ENCODE assay signal across 28 cellular contexts in genomic region chr20:58927490-58928061, GRCh38.
"Had no signal": no experiment of that assay in that cellular context is flagged by ENCODE, and none has a peak within 500 bp of the region (broad histone marks: within the 10 kb centered on the region; RNA-seq: fewer than 3 reads in every experiment).

No MANE protein-coding gene starts in this region.

- H3K36me3 Mint-ChIP-seq: activated CD4-positive, alpha-beta memory T cell treated with anti-CD3 and anti-CD28 coated beads for 36 hours; activated naive CD4-positive, alpha-beta T cell treated with anti-CD3 and anti-CD28 coated beads, Interleukin-2, amount 50 U/mL, for 72 hours; brain had no signal

- H3K36me3 ChIP-seq: cardiac muscle cell had no signal

- H3K27me3 ChIP-seq: cardiac muscle cell had no signal

- H3K4me3 ChIP-seq: cardiac muscle cell had no signal

- H3K4me3 Mint-ChIP-seq: activated CD4-positive, alpha-beta memory T cell treated with anti-CD3 and anti-CD28 coated beads for 36 hours; activated CD4-positive, alpha-beta T cell treated with anti-CD3 and anti-CD28 coated beads, Interleukin-2, amount 10 ng/mL, durations not matched to agents 7 days and 5 days; activated T-cell treated with anti-CD3 and anti-CD28 coated beads, Interleukin-2, amount 50 U/mL, for 4 hours; brain had no signal

- H3K9me3 Mint-ChIP-seq: activated CD4-positive, alpha-beta memory T cell treated with anti-CD3 and anti-CD28 coated beads for 36 hours; activated CD4-positive, alpha-beta T cell treated with anti-CD3 and anti-CD28 coated beads, Interleukin-2, amount 10 ng/mL, durations not matched to agents 7 days and 5 days; activated naive CD4-positive, alpha-beta T cell treated with anti-CD3 and anti-CD28 coated beads, Interleukin-2, amount 50 U/mL, for 72 hours; activated T-cell treated with anti-CD3 and anti-CD28 coated beads, Interleukin-2, amount 50 U/mL, for 4 hours; brain had no signal

- H3K27ac ChIP-seq: cardiac muscle cell, VCaP had no signal

- H3K4me1 Mint-ChIP-seq: activated CD4-positive, alpha-beta T cell treated with anti-CD3 and anti-CD28 coated beads, Interleukin-2, amount 10 ng/mL, durations not matched to agents 7 days and 5 days; brain had no signal

- DNase-seq: activated CD4-positive, alpha-beta memory T cell treated with anti-CD3 and anti-CD28 coated beads for 36 hours; activated CD4-positive, alpha-beta T cell treated with anti-CD3 and anti-CD28 coated beads, Interleukin-2, amount 10 ng/mL, durations not matched to agents 7 days and 5 days; activated CD4-positive, CD25-positive, alpha-beta regulatory T cell; activated CD8-positive, alpha-beta memory T cell treated with anti-CD3 and anti-CD28 coated beads for 24 hours; activated effector memory CD4-positive, alpha-beta T cell treated with anti-CD3 and anti-CD28 coated beads, Interleukin-2, amount 50 U/mL, for 16 hours; activated naive CD4-positive, alpha-beta T cell treated with Interleukin-2 at 50 U/mL for 16 hours; activated T-cell treated with anti-CD3 and anti-CD28 coated beads, Interleukin-2, amount 50 U/mL, for 4 hours; amygdala; Kasumi-1; KBM-7; MV-4-11; NCI-H1092 treated with DMSO at 0.1 percent for 48 hours; NCI-H1417 treated with DMSO at 0.1 percent for 48 hours; NCI-H1694; NCI-H2029; NCI-H2107; NCI-H2171 treated with DMSO at 0.1 percent for 48 hours; NCI-H226; NCI-H526 treated with DMSO at 0.1 percent for 48 hours; NCI-H82; NK-92 treated with Interleukin-12 subunit alpha and Interleukin-12 subunit beta, amount 100 ng/mL, for 24 hours; SHP77 treated with DMSO at 0.1 percent for 48 hours; T-helper 2 cell; T1000 had no signal

- H3K27ac Mint-ChIP-seq: activated CD4-positive, alpha-beta memory T cell treated with anti-CD3 and anti-CD28 coated beads for 36 hours; activated CD4-positive, alpha-beta T cell treated with anti-CD3 and anti-CD28 coated beads, Interleukin-2, amount 10 ng/mL, durations not matched to agents 7 days and 5 days; activated naive CD4-positive, alpha-beta T cell treated with anti-CD3 and anti-CD28 coated beads, Interleukin-2, amount 50 U/mL, for 72 hours; brain had no signal
